ENCODE assay signal across 23 cellular contexts in genomic region chrX:131901581-131901980, GRCh38.
DNase-seq lines count a peak whose midpoint lies in the region; ATAC-seq and TF ChIP-seq lines count a peak whose summit lies in the region.
"Had no signal": no experiment of that assay in that cellular context is flagged by ENCODE, and none has a peak within 500 bp of the region (broad histone marks: within the 10 kb centered on the region; RNA-seq: fewer than 3 reads in every experiment).

No MANE protein-coding gene starts in this region.

- H3K9me3 Mint-ChIP-seq in osteocyte (ENCODE audit: unreplicated experiment): no peaks in the 10 kb centered on the region
- H3K9me3 Mint-ChIP-seq: CD4-positive, CD25-positive, alpha-beta regulatory T cell; HFFc6 had no signal

- H3K9me3 ChIP-seq in SJCRH30 (replicated peaks): no peaks in the 10 kb centered on the region
- H3K9me3 ChIP-seq: BLaER1, HAP-1 had no signal

- H3K4me3 ChIP-seq in SJCRH30 (no peak overlapping the region), skeletal muscle cell (ENCODE audit: low read depth, low read length) (no peak overlapping the region)
- H3K4me3 ChIP-seq: BLaER1, GM12878, HAP-1 had no signal

- DNase-seq in NCI-H1105 (lab: John Stamatoyannopoulos, UW): peak; percentile 1
- DNase-seq in NCI-H1105 treated with DMSO at 0.1 percent for 48 hours (lab: John Stamatoyannopoulos, UW): no peak
- DNase-seq in NCI-H2171 treated with DMSO at 0.1 percent for 48 hours (lab: John Stamatoyannopoulos, UW): peak; percentile 74
- peak; percentile 70 to 90 for DNase-seq in SJCRH30
- DNase-seq in skeletal muscle cell (ENCODE audit: low read depth): peak; percentile 16
- no peak for DNase-seq in stimulated activated naive CD8-positive, alpha-beta T cell treated with anti-CD3 and anti-CD28 coated beads, Interleukin-15, Interleukin-2, amounts not matched to agents 100 U/mL and 50 U/mL, for 24 hours
- DNase-seq in osteocyte (ENCODE audit: extremely low spot score, unreplicated experiment): no peak
- DNase-seq: CD4-positive, CD25-positive, alpha-beta regulatory T cell; DMS79; EL; GDM1; GOT3; HFFc6; Karpas-422; NCI-H1092 treated with DMSO at 0.1 percent for 48 hours; NCI-H1694; NCI-H2029 treated with DMSO at 0.1 percent for 48 hours; NCI-H446 treated with DMSO at 0.1 percent for 48 hours; T-helper 17 cell had no signal

- H3K27me3 Mint-ChIP-seq in osteocyte (ENCODE audit: unreplicated experiment): peaks cover 15% of the 10 kb centered on the region
- H3K27me3 Mint-ChIP-seq: T-helper 17 cell had no signal

- H3K4me1 ChIP-seq in SJCRH30: peaks cover 38% of the 10 kb centered on the region
- H3K4me1 ChIP-seq: BLaER1, HAP-1 had no signal

- no peaks in the 10 kb centered on the region for H3K4me1 Mint-ChIP-seq in osteocyte (ENCODE audit: unreplicated experiment)
- H3K4me1 Mint-ChIP-seq: CD4-positive, CD25-positive, alpha-beta regulatory T cell; T-helper 17 cell had no signal

- H3K27ac Mint-ChIP-seq in osteocyte (ENCODE audit: unreplicated experiment): no peak overlapping the region
- H3K27ac Mint-ChIP-seq: CD4-positive, CD25-positive, alpha-beta regulatory T cell; HFFc6; T-helper 17 cell had no signal

- no peak for TF ChIP-seq CTCF in osteocyte (IDR thresholded peaks at IDR 0.05)

- peak overlapping the region; percentile 97 for H3K27ac ChIP-seq in SJCRH30
- H3K27ac ChIP-seq: BLaER1 had no signal

- ATAC-seq in stimulated activated naive CD8-positive, alpha-beta T cell treated with anti-CD3 and anti-CD28 coated beads, Interleukin-15, Interleukin-2, amounts not matched to agents 100 U/mL and 50 U/mL, for 24 hours: no peak
- ATAC-seq: GM12878, SK-N-SH treated with all-trans-retinoic acid at 6 μM for 48 hours, T-helper 17 cell had no signal

- H3K36me3 Mint-ChIP-seq in osteocyte (ENCODE audit: unreplicated experiment): no peaks in the 10 kb centered on the region
- H3K36me3 Mint-ChIP-seq: CD4-positive, CD25-positive, alpha-beta regulatory T cell had no signal

- H3K4me3 Mint-ChIP-seq in osteocyte (ENCODE audit: unreplicated experiment): no peak overlapping the region
- H3K4me3 Mint-ChIP-seq: CD4-positive, CD25-positive, alpha-beta regulatory T cell; HFFc6; T-helper 17 cell had no signal

- H3K36me3 ChIP-seq in SJCRH30: no peaks in the 10 kb centered on the region
- H3K36me3 ChIP-seq: BLaER1, HAP-1 had no signal

- H3K27me3 ChIP-seq in SJCRH30: no peaks in the 10 kb centered on the region

Comparison
In these comparisons a context has a peak if more than half of its experiments do, and no peak if none do; other contexts are left out.
1. DNase-seq: peak in NCI-H1105 (single experiment), NCI-H2171 treated with DMSO at 0.1 percent for 48 hours (single experiment), SJCRH30 (2 of 2) and skeletal muscle cell (single experiment); none in NCI-H1105 treated with DMSO at 0.1 percent for 48 hours (single experiment), stimulated activated naive CD8-positive, alpha-beta T cell treated with anti-CD3 and anti-CD28 coated beads, Interleukin-15, Interleukin-2, amounts not matched to agents 100 U/mL and 50 U/mL, for 24 hours (single experiment) and osteocyte (single experiment).